In the genomic region with DNA sequence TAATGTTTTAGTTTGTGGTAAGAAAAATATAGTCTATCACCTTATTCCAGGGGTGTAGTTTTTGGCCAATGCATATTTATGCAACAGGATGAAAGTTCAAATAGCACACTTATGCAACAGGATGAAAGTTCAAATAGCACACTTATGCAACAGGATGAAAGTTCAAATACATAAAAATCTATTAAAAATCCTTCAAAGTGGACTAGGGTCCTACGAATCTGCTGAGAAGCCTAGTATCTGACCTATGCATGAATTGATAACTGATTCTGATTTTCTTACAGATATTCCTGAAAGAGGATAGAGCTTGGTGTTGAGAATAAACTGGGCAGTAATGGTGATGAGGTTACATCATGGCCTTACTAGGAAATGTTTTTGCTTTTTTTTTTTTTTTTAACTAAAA, we compare ENCODE assay signal across 1 cellular context.
TF ChIP-seq lines count a peak whose summit lies in the region.

No MANE protein-coding gene starts in this region.

TF ChIP-seq in K562, 482 proteins besides CTCF, POLR2A, EP300 and RAD21:
- TF ChIP-seq NR2C2 (CRISPR knock-in tag; IDR thresholded peaks at IDR 0.05) (no peak), NR2C2 (tag; IDR thresholded peaks at IDR 0.05) (peak; percentile 79; the same call in 1 of the 2 replicates), CEBPG (CRISPR knock-in tag; IDR thresholded peaks at IDR 0.05) (peak; percentile 88), CEBPG (tag; conservative IDR thresholded peaks at IDR 0.05 in 1 of 2, IDR thresholded peaks at IDR 0.05 in 1 of 2) (peak in 1 of 2 experiments; percentile 95), TRIM24 (IDR thresholded peaks at IDR 0.05) (peak; percentile 90; a peak in 3 of 4 replicates), NR2C1 (IDR thresholded peaks at IDR 0.05) (no peak; the same call in 1 of the 2 replicates), NR2C1 (tag; IDR thresholded peaks at IDR 0.05) (peak; percentile 76), FOSL1 (tag; conservative IDR thresholded peaks at IDR 0.05) (no peak), POLR2H (tag; IDR thresholded peaks at IDR 0.05; ENCODE audit: low read depth) (peak; percentile 71), HDAC8 (tag; IDR thresholded peaks at IDR 0.05) (no peak), CEBPB (tag; IDR thresholded peaks at IDR 0.05) (0 out of 2 replicates have a peak, but pooled peaks have one; percentile 8)
- TF ChIP-seq, protein P1, sequence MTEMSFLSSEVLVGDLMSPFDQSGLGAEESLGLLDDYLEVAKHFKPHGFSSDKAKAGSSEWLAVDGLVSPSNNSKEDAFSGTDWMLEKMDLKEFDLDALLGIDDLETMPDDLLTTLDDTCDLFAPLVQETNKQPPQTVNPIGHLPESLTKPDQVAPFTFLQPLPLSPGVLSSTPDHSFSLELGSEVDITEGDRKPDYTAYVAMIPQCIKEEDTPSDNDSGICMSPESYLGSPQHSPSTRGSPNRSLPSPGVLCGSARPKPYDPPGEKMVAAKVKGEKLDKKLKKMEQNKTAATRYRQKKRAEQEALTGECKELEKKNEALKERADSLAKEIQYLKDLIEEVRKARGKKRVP (CRISPR knock-in tag; IDR thresholded peaks at IDR 0.05), result peak; percentile 77
- TF ChIP-seq, protein P2, sequence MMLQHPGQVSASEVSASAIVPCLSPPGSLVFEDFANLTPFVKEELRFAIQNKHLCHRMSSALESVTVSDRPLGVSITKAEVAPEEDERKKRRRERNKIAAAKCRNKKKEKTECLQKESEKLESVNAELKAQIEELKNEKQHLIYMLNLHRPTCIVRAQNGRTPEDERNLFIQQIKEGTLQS (IDR thresholded peaks at IDR 0.05), result peak; percentile 53; the same call in 1 of the 2 replicates
- TF ChIP-seq, protein P2 (CRISPR knock-in tag; conservative IDR thresholded peaks at IDR 0.05), result no peak
- TF ChIP-seq, protein P3, sequence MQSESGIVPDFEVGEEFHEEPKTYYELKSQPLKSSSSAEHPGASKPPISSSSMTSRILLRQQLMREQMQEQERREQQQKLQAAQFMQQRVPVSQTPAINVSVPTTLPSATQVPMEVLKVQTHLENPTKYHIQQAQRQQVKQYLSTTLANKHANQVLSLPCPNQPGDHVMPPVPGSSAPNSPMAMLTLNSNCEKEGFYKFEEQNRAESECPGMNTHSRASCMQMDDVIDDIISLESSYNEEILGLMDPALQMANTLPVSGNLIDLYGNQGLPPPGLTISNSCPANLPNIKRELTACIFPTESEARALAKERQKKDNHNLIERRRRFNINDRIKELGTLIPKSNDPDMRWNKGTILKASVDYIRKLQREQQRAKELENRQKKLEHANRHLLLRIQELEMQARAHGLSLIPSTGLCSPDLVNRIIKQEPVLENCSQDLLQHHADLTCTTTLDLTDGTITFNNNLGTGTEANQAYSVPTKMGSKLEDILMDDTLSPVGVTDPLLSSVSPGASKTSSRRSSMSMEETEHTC (IDR thresholded peaks at IDR 0.05), result no peak
TF ChIP-seq in K562: peak in this region for 8.
